In the genomic region with DNA sequence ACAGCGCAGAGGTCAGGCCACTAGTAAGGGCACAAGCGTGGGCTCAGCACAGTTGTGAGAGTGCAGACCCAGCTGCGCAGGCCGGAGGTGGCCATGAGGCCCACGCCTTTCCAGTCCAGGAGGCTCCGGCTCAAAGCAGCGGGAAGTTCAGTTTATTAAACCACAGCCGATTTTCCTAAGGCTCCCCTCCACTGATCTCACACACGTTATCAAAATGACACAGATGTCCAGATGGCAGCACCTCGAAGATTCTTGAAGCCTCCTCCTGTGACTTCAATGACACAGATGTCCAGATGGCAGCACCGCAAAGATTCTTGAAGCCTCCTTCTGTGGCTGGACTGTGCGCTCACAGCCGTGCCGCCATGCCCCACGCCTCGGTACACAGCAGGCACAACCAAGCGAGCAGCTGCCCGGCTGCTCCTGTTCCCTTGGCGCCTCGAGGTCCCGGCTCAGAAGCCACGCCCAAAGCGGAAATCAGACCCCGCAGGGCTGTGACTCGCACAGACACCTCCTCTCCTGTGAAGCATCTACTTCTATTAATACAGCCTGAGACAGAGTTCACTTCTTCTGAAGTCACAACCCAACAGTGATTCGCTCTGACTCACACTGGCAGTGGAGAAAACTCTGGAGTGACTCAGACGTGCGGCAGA, we compare ENCODE assay signal across 9 cellular contexts.
DNase-seq lines count a peak whose midpoint lies in the region; ATAC-seq and TF ChIP-seq lines count a peak whose summit lies in the region.
"Had no signal": no experiment of that assay in that cellular context is flagged by ENCODE, and none has a peak within 500 bp of the region (broad histone marks: within the 10 kb centered on the region; RNA-seq: fewer than 3 reads in every experiment).

No MANE protein-coding gene starts in this region.

- no peaks in the 10 kb centered on the region for H3K9me3 ChIP-seq in DOHH2 (ENCODE audit: control insufficient read depth, insufficient read depth, low read length)

- intact Hi-C loops in posterior vena cava (cut with DNase I): no loop called here

- no peaks in the 10 kb centered on the region for H3K9me3 Mint-ChIP-seq in activated CD8-positive, alpha-beta T cell treated with anti-CD3 and anti-CD28 coated beads, Interleukin-2, amount 10 ng/mL, durations not matched to agents 7 days and 5 days (ENCODE audit: insufficient read depth)

- no peaks in the 10 kb centered on the region for H3K9me2 ChIP-seq in DOHH2 (replicated peaks; ENCODE audit: control insufficient read depth, low read length)

- no peak overlapping the region for H3K27ac Mint-ChIP-seq in activated CD8-positive, alpha-beta T cell treated with anti-CD3 and anti-CD28 coated beads, Interleukin-2, amount 10 ng/mL, durations not matched to agents 7 days and 5 days

- H3K4me3 ChIP-seq in DOHH2 (ENCODE audit: low read length): peak overlapping the region; percentile 68

- peaks cover 20% of the 10 kb centered on the region for H3F3A ChIP-seq in DOHH2 (ENCODE audit: control insufficient read depth, insufficient read depth)

- peaks cover 12% of the 10 kb centered on the region for H3K36me3 Mint-ChIP-seq in activated CD8-positive, alpha-beta T cell treated with anti-CD3 and anti-CD28 coated beads, Interleukin-2, amount 10 ng/mL, durations not matched to agents 7 days and 5 days (ENCODE audit: low read depth)

- peaks cover 69% of the 10 kb centered on the region for H3K4me1 ChIP-seq in DOHH2 (ENCODE audit: control insufficient read depth, low read length)

- H3K36me3 ChIP-seq in DOHH2 (ENCODE audit: control insufficient read depth, low read length): peaks cover 8% of the 10 kb centered on the region

- peaks cover 23% of the 10 kb centered on the region for H3K79me2 ChIP-seq in DOHH2 (ENCODE audit: control insufficient read depth, low read length)

- POLR2A ChIA-PET in activated CD8-positive, alpha-beta T cell treated with anti-CD3 and anti-CD28 coated beads, Interleukin-2, amount 10 ng/mL, durations not matched to agents 7 days and 5 days (lab: Charles Lee): no interaction called here

- H3K27me3 ChIP-seq in DOHH2 (ENCODE audit: control insufficient read depth, low read length): no peaks in the 10 kb centered on the region

- no peak for TF ChIP-seq CTCF in DOHH2 (IDR thresholded peaks at IDR 0.05; ENCODE audit: low read depth, low read length, poor library complexity, severe bottlenecking)

- H4K20me1 ChIP-seq in DOHH2 (ENCODE audit: control insufficient read depth, insufficient read depth, low read depth, low read length): no peaks in the 10 kb centered on the region

- peaks cover 43% of the 10 kb centered on the region for H3K4me1 Mint-ChIP-seq in activated CD8-positive, alpha-beta T cell treated with anti-CD3 and anti-CD28 coated beads, Interleukin-2, amount 10 ng/mL, durations not matched to agents 7 days and 5 days (ENCODE audit: low read depth)

- ATAC-seq in activated CD8-positive, alpha-beta T cell treated with anti-CD3 and anti-CD28 coated beads, Interleukin-2, amount 10 ng/mL, durations not matched to agents 7 days and 5 days: peak; percentile 54
- ATAC-seq in HG02981 (IDR thresholded peaks at IDR 0.05; ENCODE audit: unreplicated experiment): no peak

- H3K4me2 ChIP-seq in DOHH2 (ENCODE audit: low read length): peak overlapping the region; percentile 89
- H3K4me2 ChIP-seq: KMS-11 had no signal

- peak overlapping the region; percentile 44 for H3K4me3 Mint-ChIP-seq in activated CD8-positive, alpha-beta T cell treated with anti-CD3 and anti-CD28 coated beads, Interleukin-2, amount 10 ng/mL, durations not matched to agents 7 days and 5 days

- CTCF ChIA-PET in activated CD8-positive, alpha-beta T cell treated with anti-CD3 and anti-CD28 coated beads, Interleukin-2, amount 10 ng/mL, durations not matched to agents 7 days and 5 days (lab: Charles Lee): no interaction called here

- peak overlapping the region; percentile 85 for H3K27ac ChIP-seq in DOHH2 (ENCODE audit: low read depth, low read length)
- H3K27ac ChIP-seq: KMS-11 had no signal

- H3K27me3 Mint-ChIP-seq in activated CD8-positive, alpha-beta T cell treated with anti-CD3 and anti-CD28 coated beads, Interleukin-2, amount 10 ng/mL, durations not matched to agents 7 days and 5 days (ENCODE audit: low read depth): no peaks in the 10 kb centered on the region

- DNase-seq in NAMALWA (ENCODE audit: low spot score) (peak; percentile 86), fibroblast of peridontal ligament (ENCODE audit: extremely low read depth) (peak; percentile 88), posterior vena cava (ENCODE audit: low spot score) (no peak), NCI-H2196 (lab: John Stamatoyannopoulos, UW; ENCODE audit: unreplicated experiment) (no peak)
- peak; percentile 56 for DNase-seq in activated CD8-positive, alpha-beta T cell treated with anti-CD3 and anti-CD28 coated beads, Interleukin-2, amount 10 ng/mL, durations not matched to agents 7 days and 5 days
- peak; percentile 71 to 76 for DNase-seq in stimulated activated CD4-positive, alpha-beta T cell treated with anti-CD3 and anti-CD28 coated beads, Interleukin-15, amount 100 ng/mL, for 48 hours (ENCODE audit: low read depth in 2 of 2)

Comparison
In these comparisons a context has a peak if more than half of its experiments do, and no peak if none do; other contexts are left out.
1. DNase-seq: peak in NAMALWA (single experiment), activated CD8-positive, alpha-beta T cell treated with anti-CD3 and anti-CD28 coated beads, Interleukin-2, amount 10 ng/mL, durations not matched to agents 7 days and 5 days (single experiment), fibroblast of peridontal ligament (single experiment) and stimulated activated CD4-positive, alpha-beta T cell treated with anti-CD3 and anti-CD28 coated beads, Interleukin-15, amount 100 ng/mL, for 48 hours (2 of 2); none in posterior vena cava (single experiment) and NCI-H2196 (single experiment).